18 cellular contexts compared by ENCODE assay signal in genomic region chr22:42303304-42304020, GRCh38. TPM values are rescaled to one million over a fixed set of nuclear protein-coding genes. Genes with fewer than 3 reads are reported as not detected.
DNase-seq lines count a peak whose midpoint lies in the region; ATAC-seq, FAIRE-seq and TF ChIP-seq lines count a peak whose summit lies in the region.
"Had no signal": no experiment of that assay in that cellular context is flagged by ENCODE, and none has a peak within 500 bp of the region (broad histone marks: within the 10 kb centered on the region; RNA-seq: fewer than 3 reads in every experiment).

No MANE protein-coding gene starts in this region.

- H3K23ac ChIP-seq in mesendoderm (ENCODE audit: low read length), result peak overlapping the region; percentile 17

- TF ChIP-seq CTCF in A549 (IDR thresholded peaks at IDR 0.05) (no peak), activated B cell treated with CpG ODN at 0.5 μM for 24 hours (IDR thresholded peaks at IDR 0.05) (no peak)

- POLR2A ChIA-PET in A549 (lab: Yijun Ruan, JAX), result no interaction called here
- POLR2A ChIA-PET in activated B cell treated with CpG ODN at 0.5 μM for 24 hours (lab: Charles Lee), result interaction anchor here (0.6 to 0.7 kb wide), 2 partner anchors 29 to 112 kb away, joined by 3 to 10 read pairs; no protein-coding TSS in a partner anchor

- H3K9ac ChIP-seq in mesendoderm (ENCODE audit: low read length), result no peak overlapping the region
- H3K9ac ChIP-seq: GM23248 had no signal

- no peak overlapping the region for H2BK15ac ChIP-seq in mesendoderm (replicated peaks; ENCODE audit: low read depth)

- H2BK120ac ChIP-seq in mesendoderm (ENCODE audit: low read depth, low read length), result no peak overlapping the region

- H3K79me1 ChIP-seq in mesendoderm (ENCODE audit: low read length), result no peaks in the 10 kb centered on the region

- WGBS in A549 (ENCODE audit: missing lambda C conversion rate), result 76% methylated on average over 14 of the region's 17 CpGs
- no CpG with 5 or more reads among the region's 17 CpGs for WGBS in mesendoderm (ENCODE audit: extremely low coverage, insufficient coverage, low lambda C conversion rate)

- peak; percentile 31 to 57; a peak in 3 of 6 replicates for ATAC-seq in A549
- ATAC-seq in activated B cell treated with CpG ODN at 0.5 μM for 24 hours (ENCODE audit: low read depth), result no peak
- ATAC-seq: activated T-cell treated with anti-CD3 and anti-CD28 coated beads, Interleukin-2, amount 50 U/mL, for 72 hours had no signal

- no peak overlapping the region for H2BK5ac ChIP-seq in mesendoderm (ENCODE audit: low read length)

- no peak overlapping the region for H4K8ac ChIP-seq in mesendoderm (ENCODE audit: low read depth, low read length)

- H3K4ac ChIP-seq in mesendoderm (ENCODE audit: low read depth, low read length), result no peak overlapping the region

- no peaks in the 10 kb centered on the region for H3K36me3 Mint-ChIP-seq in activated B cell treated with CpG ODN at 0.5 μM for 24 hours (ENCODE audit: low read depth)
- H3K36me3 Mint-ChIP-seq: activated CD4-positive, alpha-beta memory T cell treated with anti-CD3 and anti-CD28 coated beads for 36 hours had no signal

- intact Hi-C loops in activated B cell treated with CpG ODN at 0.5 μM for 24 hours (cut with micrococcal nuclease), result no loop called here

- no peak overlapping the region for H3K4me3 ChIP-seq in A549
- peak overlapping the region; percentile 34 for H3K4me3 ChIP-seq in H7 (ENCODE audit: insufficient read depth, low read depth, low read length)
- no peak overlapping the region for H3K4me3 ChIP-seq in mesendoderm (ENCODE audit: low read length)
- H3K4me3 ChIP-seq: GM23248, left ventricle myocardium inferior, prostate gland had no signal

- H3K27ac ChIP-seq in A549, result no peak overlapping the region
- no peak overlapping the region for H3K27ac ChIP-seq in mesendoderm (ENCODE audit: low read depth, low read length)
- H3K27ac ChIP-seq: GM23248, left ventricle myocardium inferior, prostate gland had no signal

- H3K4me2 ChIP-seq in A549 (no peak overlapping the region), mesendoderm (ENCODE audit: low read length) (peak overlapping the region; percentile 61)

- no peaks in the 10 kb centered on the region for H3K9me3 Mint-ChIP-seq in activated B cell treated with CpG ODN at 0.5 μM for 24 hours
- H3K9me3 Mint-ChIP-seq: activated CD4-positive, alpha-beta memory T cell treated with anti-CD3 and anti-CD28 coated beads for 36 hours; activated naive CD8-positive, alpha-beta T cell treated with anti-CD3 and anti-CD28 coated beads, Interleukin-2, amount 50 U/mL, for 24 hours; activated T-cell treated with anti-CD3 and anti-CD28 coated beads, Interleukin-2, amount 50 U/mL, for 72 hours; stimulated activated naive CD8-positive, alpha-beta T cell treated with anti-CD3 and anti-CD28 coated beads, Interleukin-15, Interleukin-2, amounts not matched to agents 100 ng/mL and 50 ng/mL, for 24 hours had no signal

- TF ChIP-seq POLR2A in A549 (IDR thresholded peaks at IDR 0.05; ENCODE audit: low read length), result no peak

- H3K27ac Mint-ChIP-seq in activated B cell treated with CpG ODN at 0.5 μM for 24 hours, result peak overlapping the region; percentile 16
- H3K27ac Mint-ChIP-seq: activated CD4-positive, alpha-beta memory T cell treated with anti-CD3 and anti-CD28 coated beads for 36 hours; activated naive CD8-positive, alpha-beta T cell treated with anti-CD3 and anti-CD28 coated beads, Interleukin-2, amount 50 U/mL, for 24 hours; activated T-cell treated with anti-CD3 and anti-CD28 coated beads, Interleukin-2, amount 50 U/mL, for 72 hours; stimulated activated naive CD8-positive, alpha-beta T cell treated with anti-CD3 and anti-CD28 coated beads, Interleukin-15, Interleukin-2, amounts not matched to agents 100 ng/mL and 50 ng/mL, for 24 hours had no signal

- no peaks in the 10 kb centered on the region for H3K9me3 ChIP-seq in A549
- H3K9me3 ChIP-seq: left ventricle myocardium inferior, prostate gland had no signal

- DNase-seq in A549 (ENCODE audit: low read depth in 1 of 2, low spot score in 1 of 2) (no peak), H7 (peak; percentile 78), activated B cell treated with CpG ODN at 0.5 μM for 24 hours (no peak), mesendoderm (peak; percentile 51), NCI-H345 treated with DMSO at 0.1 percent for 48 hours (lab: John Stamatoyannopoulos, UW; ENCODE audit: unreplicated experiment) (no peak), hippocampal formation (lab: John Stamatoyannopoulos, UW) (no peak), NCI-H1436 treated with DMSO at 0.1 percent for 48 hours (lab: John Stamatoyannopoulos, UW) (no peak), mucosa of gallbladder (ENCODE audit: low spot score) (no peak)
- DNase-seq: activated naive CD8-positive, alpha-beta T cell treated with anti-CD3 and anti-CD28 coated beads, Interleukin-2, amount 50 U/mL, for 24 hours; activated T-cell treated with anti-CD3 and anti-CD28 coated beads, Interleukin-2, amount 50 U/mL, for 72 hours; central memory CD4-positive, alpha-beta T cell; GM23248; left ventricle myocardium inferior; NCI-H345 had no signal

- peaks cover 29% of the 10 kb centered on the region for H3K4me1 Mint-ChIP-seq in activated B cell treated with CpG ODN at 0.5 μM for 24 hours

- peaks cover 5% of the 10 kb centered on the region; the same call in 1 of the 3 replicates for H3K4me1 ChIP-seq in A549
- peaks cover 24% of the 10 kb centered on the region for H3K4me1 ChIP-seq in mesendoderm (ENCODE audit: control insufficient read depth, low read depth, low read length)
- H3K4me1 ChIP-seq: left ventricle myocardium inferior had no signal

- no peak overlapping the region for H2AK5ac ChIP-seq in mesendoderm (ENCODE audit: low read length)

- no peaks in the 10 kb centered on the region for H3K36me3 ChIP-seq in H7 (replicated peaks; ENCODE audit: control insufficient read depth, insufficient read depth, low read length)
- no peaks in the 10 kb centered on the region for H3K36me3 ChIP-seq in mesendoderm (ENCODE audit: control insufficient read depth, insufficient read depth, low read length)
- H3K36me3 ChIP-seq: left ventricle myocardium inferior, prostate gland had no signal

- H3K56ac ChIP-seq in mesendoderm (ENCODE audit: low read length), result peak overlapping the region; percentile 77

- TF ChIP-seq RAD21 in A549 (conservative IDR thresholded peaks at IDR 0.05 in 1 of 2, IDR thresholded peaks at IDR 0.05 in 1 of 2), result no peak

- H3K79me2 ChIP-seq in mesendoderm (ENCODE audit: control insufficient read depth, insufficient read depth, low read length), result no peaks in the 10 kb centered on the region

- no peak for FAIRE-seq in A549 (lab: Jason Lieb, UNC)
- FAIRE-seq: urothelium cell line had no signal

- peaks cover 3% of the 10 kb centered on the region for H3K27me3 Mint-ChIP-seq in activated B cell treated with CpG ODN at 0.5 μM for 24 hours
- H3K27me3 Mint-ChIP-seq: activated CD4-positive, alpha-beta memory T cell treated with anti-CD3 and anti-CD28 coated beads for 36 hours; stimulated activated naive CD8-positive, alpha-beta T cell treated with anti-CD3 and anti-CD28 coated beads, Interleukin-15, Interleukin-2, amounts not matched to agents 100 ng/mL and 50 ng/mL, for 24 hours had no signal

- H4K5ac ChIP-seq in mesendoderm (ENCODE audit: low read length), result no peak overlapping the region

- H3K27me3 ChIP-seq in H7 (ENCODE audit: control insufficient read depth, insufficient read depth, low read length) (peaks cover 8% of the 10 kb centered on the region; the same call in 1 of the 2 replicates), mesendoderm (ENCODE audit: insufficient read depth, low read length, poor library complexity) (no peaks in the 10 kb centered on the region)

- no peak for TF ChIP-seq EP300 in A549 (IDR thresholded peaks at IDR 0.05)

- CTCF ChIA-PET in A549 (lab: Yijun Ruan, JAX), result interaction anchor here (1.1 to 1.8 kb wide), 3 partner anchors 11 to 134 kb away, joined by 3 to 5 read pairs (median 4); no protein-coding TSS in a partner anchor
- CTCF ChIA-PET in activated B cell treated with CpG ODN at 0.5 μM for 24 hours (lab: Charles Lee), result no interaction called here

- no peak overlapping the region for H3K18ac ChIP-seq in mesendoderm (ENCODE audit: low read length)

- no peak overlapping the region for H3K4me3 Mint-ChIP-seq in activated B cell treated with CpG ODN at 0.5 μM for 24 hours
- H3K4me3 Mint-ChIP-seq: activated CD4-positive, alpha-beta memory T cell treated with anti-CD3 and anti-CD28 coated beads for 36 hours; activated naive CD8-positive, alpha-beta T cell treated with anti-CD3 and anti-CD28 coated beads, Interleukin-2, amount 50 U/mL, for 24 hours; activated T-cell treated with anti-CD3 and anti-CD28 coated beads, Interleukin-2, amount 50 U/mL, for 72 hours; stimulated activated naive CD8-positive, alpha-beta T cell treated with anti-CD3 and anti-CD28 coated beads, Interleukin-15, Interleukin-2, amounts not matched to agents 100 ng/mL and 50 ng/mL, for 24 hours had no signal

TF ChIP-seq in A549, 52 proteins besides CTCF, POLR2A, EP300 and RAD21 (continues in another document):
- TF ChIP-seq NR3C1 (IDR thresholded peaks at IDR 0.05), result no peak
- no peak for TF ChIP-seq HMGXB4 (CRISPR knock-in tag; IDR thresholded peaks at IDR 0.05; ENCODE audit: borderline replicate concordance)
- no peak for TF ChIP-seq NPAS2 (CRISPR knock-in tag; IDR thresholded peaks at IDR 0.05; ENCODE audit: borderline replicate concordance)
- no peak for TF ChIP-seq CBX8 (IDR thresholded peaks at IDR 0.05)
- no peak for TF ChIP-seq PHF8 (IDR thresholded peaks at IDR 0.05; ENCODE audit: borderline replicate concordance, low read depth)

RNA-seq across cellular contexts. Expression of gene TCF20, which starts 33.0 kb away (rescaled TPM):
- polyA plus RNA-seq in A549 (2011; rRNA removed) (16.5 and 17.1 TPM in 2 replicates), A549 (2017; fragmentation: RNase III; extraction: RNeasy Plus Mini Kit Qiagen cat#74134 plus additional on column Dnase treatment) (11.6 to 12.5 TPM (median 11.9 TPM) in 3 replicates)
- 10.3 and 11.9 TPM in 2 replicates for polyA plus RNA-seq in A549 (2012; cell fraction: cytosol; rRNA removed)
- polyA plus RNA-seq in A549 (2012; cell fraction: nucleus; rRNA removed), result 9.3 and 10.9 TPM in 2 replicates
- 50.8 and 59.5 TPM in 2 replicates for polyA minus RNA-seq in A549 (2011; rRNA and poly(A)+ RNA removed)
- total RNA-seq in H7 (2014; rRNA removed; shearing (Covaris generic)), result 39.8 and 56.4 TPM in 2 replicates
- total RNA-seq in activated B cell treated with CpG ODN at 0.5 μM for 24 hours (52.0 and 62.1 TPM in 2 replicates), mucosa of gallbladder (50.2 TPM)
- 28.5 TPM for polyA plus RNA-seq in mesendoderm (2013, experiment 1 of 2)
- polyA plus RNA-seq in mesendoderm (2013, experiment 2 of 2), result 28.6 TPM

Comparison
In these comparisons a context has a peak if more than half of its experiments do, and no peak if none do; other contexts are left out.
1. DNase-seq: peak in H7 (single experiment) and mesendoderm (single experiment); none in A549 (0 of 2), activated B cell treated with CpG ODN at 0.5 μM for 24 hours (single experiment), NCI-H345 treated with DMSO at 0.1 percent for 48 hours (single experiment), hippocampal formation (0 of 2), NCI-H1436 treated with DMSO at 0.1 percent for 48 hours (single experiment) and mucosa of gallbladder (single experiment).